8 cellular contexts compared by ENCODE assay signal in the genomic region with DNA sequence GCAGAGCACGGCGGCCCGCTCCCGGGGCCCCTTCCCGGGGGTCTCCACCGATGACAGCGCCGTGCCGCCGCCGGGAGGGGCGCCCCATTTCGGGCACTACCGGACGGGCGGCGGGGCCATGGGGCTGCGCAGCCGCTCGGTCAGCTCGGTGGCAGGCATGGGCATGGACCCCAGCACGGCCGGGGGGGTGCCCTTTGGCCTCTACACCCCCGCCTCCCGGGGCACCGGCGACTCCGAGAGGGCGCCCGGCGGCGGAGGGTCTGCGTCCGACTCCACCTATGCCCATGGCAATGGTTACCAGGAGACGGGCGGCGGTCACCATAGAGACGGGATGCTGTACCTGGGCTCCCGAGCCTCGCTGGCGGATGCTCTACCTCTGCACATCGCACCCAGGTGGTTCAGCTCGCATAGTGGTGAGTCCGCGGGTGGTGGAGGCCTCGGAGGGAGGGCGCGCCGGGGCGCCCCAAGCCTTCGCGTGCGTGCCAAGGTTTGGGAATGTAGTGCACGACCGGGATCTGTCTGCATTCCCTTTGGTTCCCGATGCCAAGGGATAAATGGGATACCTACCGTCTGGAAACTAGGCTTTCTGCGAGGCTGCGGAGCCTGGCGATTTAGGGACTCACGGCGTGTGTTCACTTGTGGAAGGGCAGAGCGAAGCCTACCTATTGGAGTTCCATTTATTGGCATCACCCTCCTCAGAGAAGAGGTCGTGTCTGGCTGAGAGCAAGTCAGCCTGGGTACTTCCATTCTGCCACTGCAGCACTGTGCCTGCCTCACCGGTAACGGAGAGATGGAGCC. TPM values are rescaled to one million over a fixed set of nuclear protein-coding genes. Genes with fewer than 3 reads are reported as not detected.
DNase-seq lines count a peak whose midpoint lies in the region; ATAC-seq and TF ChIP-seq lines count a peak whose summit lies in the region.

No MANE protein-coding gene starts in this region.

- peak overlapping the region; percentile 83 for H2AFZ ChIP-seq in osteoblast (ENCODE audit: low read length)

- H3K4me3 ChIP-seq in osteoblast (ENCODE audit: insufficient read depth, low read length), result peak overlapping the region; percentile 84
- H3K4me3 ChIP-seq in upper lobe of right lung, result peak overlapping the region; percentile 91

- H3K27ac ChIP-seq in osteoblast (ENCODE audit: low read depth, low read length) (peak overlapping the region; percentile 59), upper lobe of right lung (peak overlapping the region; percentile 80)

- H4K20me1 ChIP-seq in osteoblast (ENCODE audit: insufficient read depth, low read length), result peaks cover 40% of the 10 kb centered on the region

- no peaks in the 10 kb centered on the region for H3K36me3 ChIP-seq in osteoblast (ENCODE audit: insufficient read depth, low read length)
- no peaks in the 10 kb centered on the region for H3K36me3 ChIP-seq in upper lobe of right lung

- peak overlapping the region; percentile 100 for H3K4me2 ChIP-seq in osteoblast (ENCODE audit: insufficient read depth, low read length)

- peaks cover 55% of the 10 kb centered on the region for H3K79me2 ChIP-seq in osteoblast (ENCODE audit: insufficient read depth, low read length)

- peaks cover 16% of the 10 kb centered on the region for H3K4me1 ChIP-seq in osteoblast (ENCODE audit: insufficient read depth, low read length)
- peaks cover 24% of the 10 kb centered on the region for H3K4me1 ChIP-seq in upper lobe of right lung

- ATAC-seq in HG02885 (IDR thresholded peaks at IDR 0.05; ENCODE audit: poor library complexity, unreplicated experiment), result peak; percentile 35
- ATAC-seq in Right ventricle myocardium inferior, result peak; percentile 29
- ATAC-seq in upper lobe of right lung, result peak; percentile 36

- H3K27me3 ChIP-seq in osteoblast (ENCODE audit: insufficient read depth, low read length) (no peaks in the 10 kb centered on the region), upper lobe of right lung (no peaks in the 10 kb centered on the region)

- no peak for TF ChIP-seq CTCF in osteoblast (IDR thresholded peaks at IDR 0.05; ENCODE audit: extremely low read depth, low read depth, low read length)
- TF ChIP-seq CTCF in upper lobe of right lung (IDR thresholded peaks at IDR 0.05), result no peak

- DNase-seq in EL (peak; percentile 58), RPMI7951 (ENCODE audit: low read depth) (peak; percentile 43), Right ventricle myocardium inferior (ENCODE audit: missing footprints) (peak; percentile 76), osteoblast (ENCODE audit: insufficient read length, low spot score, missing footprints) (peak; percentile 81), upper lobe of right lung (peak; percentile 79), SKM-1 (lab: John Stamatoyannopoulos, UW; ENCODE audit: unreplicated experiment) (no peak)
- DNase-seq in activated naive CD4-positive, alpha-beta T cell treated with anti-CD3 and anti-CD28 coated beads, Interleukin-2, amount 50 U/mL, for 16 hours, result peak; percentile 60

- intact Hi-C loops in Right ventricle myocardium inferior (cut with DNase I) (loop anchor here (2.0 kb wide), 2 partner anchors 45 to 87 kb away; no protein-coding TSS in a partner anchor), upper lobe of right lung (cut with DNase I) (loop anchor here (5.0 kb wide), 1 partner anchor 112 kb away; no protein-coding TSS in a partner anchor)

- H3K9me3 ChIP-seq in osteoblast (ENCODE audit: low read depth, low read length) (no peaks in the 10 kb centered on the region), upper lobe of right lung (no peaks in the 10 kb centered on the region)

RNA-seq across cellular contexts. Expression of gene ZNRF1, which starts 1.1 kb away (rescaled TPM):
- total RNA-seq in RPMI7951 (2014; rRNA removed; shearing (Covaris generic)), result 11.4 and 12.0 TPM in 2 replicates
- total RNA-seq in Right ventricle myocardium inferior, result 27.2 TPM
- 19.9 and 20.6 TPM in 2 replicates for total RNA-seq in osteoblast
- 21.3 TPM for total RNA-seq in upper lobe of right lung

RNA-seq across cellular contexts. Expression of gene WDR59, which starts 15.0 kb away (rescaled TPM):
- 8.5 and 10.1 TPM in 2 replicates for total RNA-seq in RPMI7951 (2014; rRNA removed; shearing (Covaris generic))
- total RNA-seq in Right ventricle myocardium inferior (47.8 TPM), osteoblast (14.8 and 21.5 TPM in 2 replicates), upper lobe of right lung (51.6 TPM)
